In genomic region chr2:171163261-171163660, GRCh38 we compare ENCODE assay signal across 13 cellular contexts. TPM values are rescaled to one million over a fixed set of nuclear protein-coding genes. Genes with fewer than 3 reads are reported as not detected.
A peak's percentile ranks its signal among the peaks of the same experiment; 100 is the strongest.
DNase-seq lines count a peak whose midpoint lies in the region; ATAC-seq, FAIRE-seq and TF ChIP-seq lines count a peak whose summit lies in the region.
"Had no signal": no experiment of that assay in that cellular context is flagged by ENCODE, and none has a peak within 500 bp of the region (broad histone marks: within the 10 kb centered on the region; RNA-seq: fewer than 3 reads in every experiment).

No MANE protein-coding gene starts in this region.

- intact Hi-C loops in HepG2 (cut with micrococcal nuclease; ENCODE audit: unreplicated experiment) (loop anchor here (5.0 kb wide), 1 partner anchor 269 kb away; the partner anchor contains the start of genes DCAF17 and METTL8), right lobe of liver (cut with DNase I) (loop anchor here in 1 of 2 donors (10.0 kb wide), 1 partner anchor 252 kb away; no protein-coding TSS in a partner anchor), sciatic nerve (cut with DNase I) (no loop called here)

- H3K9me2 ChIP-seq in SU-DHL-6 (replicated peaks; ENCODE audit: insufficient read depth, low read length) = no peaks in the 10 kb centered on the region

- peaks cover 24% of the 10 kb centered on the region for H3K79me2 ChIP-seq in HepG2 (ENCODE audit: insufficient read depth, low read length)
- peaks cover 26% of the 10 kb centered on the region for H3K79me2 ChIP-seq in SU-DHL-6 (ENCODE audit: insufficient read depth, low read length)

- FAIRE-seq in HepG2 (lab: Jason Lieb, UNC) (no peak), bronchial epithelial cell (lab: Jason Lieb, UNC) (no peak)

- H2AFZ ChIP-seq in HepG2 (ENCODE audit: low read length) = no peak overlapping the region
- H2AFZ ChIP-seq in SU-DHL-6 (ENCODE audit: low read depth, low read length, severe bottlenecking) = peak overlapping the region; percentile 13

- no TSS peak for BruUV-seq in HepG2 (replicated peaks; lab: Mats Ljungman, UMichigan)

- CTCF ChIA-PET in HepG2 (lab: Yijun Ruan, JAX; ENCODE audit: low intra/inter-chr PET ratio, low total read pairs) = no interaction called here

- H3K4me2 ChIP-seq in HepG2 (ENCODE audit: low read depth, low read length) (no peak overlapping the region), SU-DHL-6 (ENCODE audit: low read depth, low read length, poor library complexity, severe bottlenecking) (peak overlapping the region; percentile 9)

- POLR2A ChIA-PET in HepG2 (lab: Yijun Ruan, JAX) = interaction anchor here (1.1 kb wide), 1 partner anchor 9 kb away, joined by 3 read pairs; no protein-coding TSS in a partner anchor

- H3K4me3 ChIP-seq in HepG2 (replicated peaks in 1 of 3; ENCODE audit: insufficient read depth in 1 of 3, low read depth in 2 of 3, low read length in 3 of 3) (no peak overlapping the region), right lobe of liver (no peak overlapping the region), SU-DHL-6 (ENCODE audit: insufficient read depth, low read length, poor library complexity, severe bottlenecking) (no peak overlapping the region), bronchial epithelial cell (ENCODE audit: low read depth, low read length) (no peak overlapping the region)
- H3K4me3 ChIP-seq: gastrocnemius medialis had no signal

- H3K27ac ChIP-seq in HepG2 (ENCODE audit: extremely low read length, insufficient read depth, low read length) (no peak overlapping the region), right lobe of liver (no peak overlapping the region), SU-DHL-6 (ENCODE audit: low read depth, low read length) (no peak overlapping the region)
- H3K27ac ChIP-seq: gastrocnemius medialis had no signal

- no peak for TF ChIP-seq CTCF in HepG2 (CRISPR knock-in tag; IDR thresholded peaks at IDR 0.05)
- TF ChIP-seq CTCF in right lobe of liver (IDR thresholded peaks at IDR 0.05) = no peak
- TF ChIP-seq CTCF in SU-DHL-6 (IDR thresholded peaks at IDR 0.05; ENCODE audit: insufficient read depth, low read length, poor library complexity, severe bottlenecking) = no peak
- TF ChIP-seq CTCF in bronchial epithelial cell (IDR thresholded peaks at IDR 0.05; ENCODE audit: insufficient read depth, low read length, severe bottlenecking) = no peak

- H3K9ac ChIP-seq in HepG2 (ENCODE audit: insufficient read depth, low read depth, low read length) = no peak overlapping the region
- no peak overlapping the region for H3K9ac ChIP-seq in SU-DHL-6 (ENCODE audit: low read length)

- no peak for DNase-seq in HepG2 (ENCODE audit: low spot score)
- no peak for DNase-seq in right lobe of liver
- DNase-seq in bronchial epithelial cell (ENCODE audit: low read depth) = peak; percentile 49
- no peak for DNase-seq in inferior parietal cortex (ENCODE audit: extremely low spot score)
- DNase-seq in sciatic nerve (ENCODE audit: low spot score) = no peak
- no peak for DNase-seq in stimulated activated CD4-positive, alpha-beta T cell treated with anti-CD3 and anti-CD28 coated beads, Interleukin-2, amount 100 ng/mL, for 48 hours
- DNase-seq: cerebellar nuclear complex, DMS153, gastrocnemius medialis, NCI-H2029, NCI-H526 treated with DMSO at 0.1 percent for 48 hours had no signal

- ATAC-seq in HepG2 (no peak), right lobe of liver (no peak), sciatic nerve (no peak), HG03039 (IDR thresholded peaks at IDR 0.05; ENCODE audit: unreplicated experiment) (no peak)
- ATAC-seq: gastrocnemius medialis had no signal

- H3K4me1 ChIP-seq in HepG2 (ENCODE audit: insufficient read depth, low read length) (peaks cover 52% of the 10 kb centered on the region), right lobe of liver (peaks cover 0 to 46% (median 8%) of the 10 kb centered on the region in 4 donors)

- 90% methylated on average over 4 of the region's 4 CpGs for WGBS in HepG2 (ENCODE audit: low lambda C conversion rate)
- WGBS in right lobe of liver (ENCODE audit: insufficient coverage, low coverage, low lambda C conversion rate, missing lambda C conversion rate) = 60% methylated on average over 4 of the region's 4 CpGs

- no peaks in the 10 kb centered on the region for H3K9me3 ChIP-seq in HepG2 (ENCODE audit: low read length)
- no peaks in the 10 kb centered on the region for H3K9me3 ChIP-seq in right lobe of liver
- no peaks in the 10 kb centered on the region for H3K9me3 ChIP-seq in SU-DHL-6 (ENCODE audit: insufficient read depth, low read length)
- H3K9me3 ChIP-seq: gastrocnemius medialis had no signal

- TF ChIP-seq POLR2A in HepG2 (IDR thresholded peaks at IDR 0.05; ENCODE audit: insufficient read depth in 1 of 2, low read depth in 2 of 2, low read length in 2 of 2) (no peak), right lobe of liver (IDR thresholded peaks at IDR 0.05) (no peak)

- H4K20me1 ChIP-seq in HepG2 (ENCODE audit: insufficient read depth, low read length) = peaks cover 10% of the 10 kb centered on the region
- peaks cover 8% of the 10 kb centered on the region; the same call in 1 of the 2 replicates for H4K20me1 ChIP-seq in SU-DHL-6 (ENCODE audit: low read depth, low read length)

- in situ Hi-C loops in HepG2 (cut with HindIII; ENCODE audit: extremely low pct_ligation_motif_present, low pct_unique_long_range_greater_than_20kb) = no loop called here

- peaks cover 23% of the 10 kb centered on the region for H3F3A ChIP-seq in SU-DHL-6 (ENCODE audit: insufficient read depth)

- TF ChIP-seq EP300 in HepG2 (IDR thresholded peaks at IDR 0.05; ENCODE audit: low read depth in 2 of 2, low read length in 2 of 2) (no peak), HepG2 (CRISPR knock-in tag; IDR thresholded peaks at IDR 0.05; ENCODE audit: borderline replicate concordance) (no peak)

- H3K36me3 ChIP-seq in HepG2 (replicated peaks in 1 of 2; ENCODE audit: control insufficient read depth in 1 of 2, insufficient read depth in 2 of 2, low read length in 2 of 2) (no peaks in the 10 kb centered on the region), right lobe of liver (no peaks in the 10 kb centered on the region), SU-DHL-6 (ENCODE audit: low read length) (no peaks in the 10 kb centered on the region), bronchial epithelial cell (ENCODE audit: control insufficient read depth, insufficient read depth, low read length) (no peaks in the 10 kb centered on the region)
- H3K36me3 ChIP-seq: gastrocnemius medialis had no signal

- TF ChIP-seq RAD21 in HepG2 (CRISPR knock-in tag; IDR thresholded peaks at IDR 0.05) = no peak

- H3K27me3 ChIP-seq in HepG2 (ENCODE audit: control insufficient read depth in 1 of 2, insufficient read depth in 2 of 2, low read length in 2 of 2) = no peaks in the 10 kb centered on the region; a peak in 1 of 5 replicates
- no peaks in the 10 kb centered on the region for H3K27me3 ChIP-seq in right lobe of liver
- H3K27me3 ChIP-seq in SU-DHL-6 (ENCODE audit: low read length) = no peaks in the 10 kb centered on the region
- H3K27me3 ChIP-seq in bronchial epithelial cell (ENCODE audit: control insufficient read depth, insufficient read depth, low read length) = no peaks in the 10 kb centered on the region
- H3K27me3 ChIP-seq: gastrocnemius medialis had no signal

TF ChIP-seq in HepG2, 621 proteins besides CTCF, POLR2A, EP300 and RAD21 (continues in another document):
- no peak for TF ChIP-seq ZNF263 (CRISPR knock-in tag; IDR thresholded peaks at IDR 0.05)
- TF ChIP-seq ZNF274 (CRISPR knock-in tag; IDR thresholded peaks at IDR 0.05) = no peak
- no peak for TF ChIP-seq DR1 (CRISPR knock-in tag; IDR thresholded peaks at IDR 0.05)
- no peak for TF ChIP-seq SALL2 (CRISPR knock-in tag; IDR thresholded peaks at IDR 0.05)
- peak; percentile 91 to 94 for TF ChIP-seq MAFK (conservative IDR thresholded peaks at IDR 0.05 in 1 of 2, IDR thresholded peaks at IDR 0.05 in 1 of 2; ENCODE audit: low read length in 2 of 2)

RNA-seq across cellular contexts. Expression of gene TLK1, which starts 2.6 kb away (rescaled TPM):
- total RNA-seq in HepG2 (2016; rRNA removed; fragmentation: Illumina TruSeq; extraction: Trizol) (28.7 and 52.7 TPM in 2 replicates), right lobe of liver (10 to 100 TPM; 18.4 to 40.2 (median 29.0) TPM), bronchial epithelial cell (11.8 and 14.2 TPM in 2 replicates), sciatic nerve (56.8 TPM)
- 32.6 and 34.2 TPM in 2 replicates for total RNA-seq in HepG2 (2016; cell fraction: cytosol; rRNA removed; fragmentation: Illumina TruSeq; extraction: Trizol; ENCODE audit: low read depth)
- 25.7 and 45.4 TPM in 2 replicates for total RNA-seq in HepG2 (2016; cell fraction: insoluble cytoplasmic fraction; rRNA removed; fragmentation: Illumina TruSeq; extraction: Trizol)
- total RNA-seq in HepG2 (2016; cell fraction: membrane; rRNA removed; fragmentation: Illumina TruSeq; extraction: Trizol) = 38.6 and 48.1 TPM in 2 replicates
- 41.9 and 51.6 TPM in 2 replicates for total RNA-seq in HepG2 (2016; cell fraction: nucleus; rRNA removed; fragmentation: Illumina TruSeq; extraction: Trizol)
- 12.8 and 16.8 TPM in 2 replicates for polyA plus RNA-seq in HepG2 (2011; rRNA removed)
- 5.1 and 8.5 TPM in 2 replicates for polyA plus RNA-seq in HepG2 (2011; cell fraction: cytosol; rRNA removed)
- polyA plus RNA-seq in HepG2 (2011; cell fraction: nucleus; rRNA removed) = 9.6 and 11.0 TPM in 2 replicates
- 27.7 and 38.6 TPM in 2 replicates for polyA plus RNA-seq in HepG2 (2012)
- 3.4 and 3.8 TPM in 2 replicates for polyA plus RNA-seq in HepG2 (2016; cell fraction: cytosol; fragmentation: Illumina TruSeq; extraction: Trizol; ENCODE audit: low read depth)
- polyA plus RNA-seq in HepG2 (2016; cell fraction: insoluble cytoplasmic fraction; fragmentation: Illumina TruSeq; extraction: Trizol; ENCODE audit: low read depth) = 42.1 and 48.4 TPM in 2 replicates
- 15.6 and 16.8 TPM in 2 replicates for polyA plus RNA-seq in HepG2 (2016; cell fraction: membrane; fragmentation: Illumina TruSeq; extraction: Trizol; ENCODE audit: low read depth)
- 38.9 and 40.3 TPM in 2 replicates for polyA plus RNA-seq in HepG2 (2016; cell fraction: nucleus; fragmentation: Illumina TruSeq; extraction: Trizol; ENCODE audit: insufficient read depth, low read depth)
- polyA minus RNA-seq in HepG2 (2011; rRNA and poly(A)+ RNA removed; ENCODE audit: low replicate concordance) = 9.1 and 17.3 TPM in 2 replicates
- 37.8 and 45.8 TPM in 2 replicates for polyA minus RNA-seq in HepG2 (2011; cell fraction: cytosol; rRNA and poly(A)+ RNA removed)
- 67.2 and 68.9 TPM in 2 replicates for polyA minus RNA-seq in HepG2 (2011; cell fraction: nucleus; rRNA and poly(A)+ RNA removed)
